Comparison of ENCODE assay signal across 15 cellular contexts in the genomic region with DNA sequence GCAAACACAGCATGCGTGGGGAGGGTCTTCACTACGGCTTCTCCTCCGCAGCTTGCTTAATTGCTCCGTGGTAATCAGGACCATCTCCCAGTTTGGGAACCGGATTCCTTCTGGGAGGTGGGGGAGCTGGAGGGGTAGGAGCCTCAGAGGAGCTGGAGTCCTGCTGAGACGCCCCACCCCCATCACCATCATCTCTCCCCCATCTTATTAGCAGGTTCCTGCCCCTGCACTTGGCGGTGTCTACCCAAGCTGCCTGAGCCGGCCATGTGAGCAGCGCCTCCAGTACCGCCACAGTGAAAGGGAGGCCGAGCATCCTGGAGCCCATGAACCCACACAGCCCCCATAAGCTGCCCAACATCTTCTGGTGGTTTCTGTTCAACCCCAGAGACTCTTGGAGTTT.
"Had no signal": no experiment of that assay in that cellular context is flagged by ENCODE, and none has a peak within 500 bp of the region (broad histone marks: within the 10 kb centered on the region; RNA-seq: fewer than 3 reads in every experiment).

No MANE protein-coding gene starts in this region.

- H3K27ac Mint-ChIP-seq: activated T-helper 1 cell treated with anti-CD3 and anti-CD28 coated beads, Interleukin-12 subunit alpha, Interleukin-12 subunit beta, Interleukin-2, Interleukin-4 antibody, amounts not matched to agents 30 ng/mL and 10 ng/mL and 1 ng/mL, durations not matched to agents 14 hours and 24 hours and 36 hours; stimulated activated naive CD8-positive, alpha-beta T cell treated with anti-CD3 and anti-CD28 coated beads, Interleukin-15, amount 100 ng/mL, for 72 hours; WTC11 had no signal

- H3K36me3 Mint-ChIP-seq: mesothelial cell of epicardium had no signal

- H3K4me3 Mint-ChIP-seq: activated T-helper 1 cell treated with anti-CD3 and anti-CD28 coated beads, Interleukin-12 subunit alpha, Interleukin-12 subunit beta, Interleukin-2, Interleukin-4 antibody, amounts not matched to agents 30 ng/mL and 10 ng/mL and 1 ng/mL, durations not matched to agents 14 hours and 24 hours and 36 hours; immature natural killer cell; mesothelial cell of epicardium; neural crest cell; stimulated activated naive CD8-positive, alpha-beta T cell treated with anti-CD3 and anti-CD28 coated beads, Interleukin-15, amount 100 ng/mL, for 72 hours; WTC11 had no signal

- ATAC-seq: sciatic nerve; stimulated activated naive CD8-positive, alpha-beta T cell treated with anti-CD3 and anti-CD28 coated beads, Interleukin-15, amount 100 ng/mL, for 72 hours had no signal

- H3K4me3 ChIP-seq: lung, ovary had no signal

- H3K9me3 ChIP-seq: ovary had no signal

- H3K27ac ChIP-seq: ovary had no signal

- H3K27me3 ChIP-seq: ovary had no signal

- H3K36me3 ChIP-seq: ovary had no signal

- DNase-seq: activated CD4-positive, alpha-beta T cell treated with anti-CD3 and anti-CD28 coated beads for 48 hours; activated naive CD4-positive, alpha-beta T cell treated with anti-CD3 and anti-CD28 coated beads, Interleukin-2, amount 50 U/mL, for 16 hours; effector CD4-positive, alpha-beta T cell; foreskin fibroblast; glutamatergic neuron; immature natural killer cell; ovary; stimulated activated CD4-positive, alpha-beta T cell treated with anti-CD3 and anti-CD28 coated beads, Interleukin-1b, Interleukin-23, amount 100 ng/mL, for 48 hours had no signal

- H3K9me3 Mint-ChIP-seq: immature natural killer cell, mesothelial cell of epicardium had no signal
